ENCODE assay signal across 18 cellular contexts in the genomic region with DNA sequence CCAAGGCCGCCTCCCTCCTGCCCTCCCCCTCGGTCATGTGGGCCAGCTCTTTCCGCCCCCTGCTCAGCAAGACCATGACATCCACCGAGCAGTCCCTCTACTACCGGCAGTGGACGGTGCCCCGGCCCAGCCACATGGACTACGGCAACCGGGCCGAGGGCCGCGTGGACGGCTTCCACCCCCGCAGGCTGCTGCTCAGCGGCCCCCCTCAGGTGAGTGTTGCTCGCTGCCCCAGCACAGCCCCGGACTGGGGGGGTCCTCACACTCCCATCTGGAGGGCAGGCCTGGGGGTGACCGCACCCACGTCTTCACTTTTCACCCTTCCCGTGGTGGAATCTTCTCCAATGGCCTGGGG. TPM values are rescaled to one million over a fixed set of nuclear protein-coding genes. Genes with fewer than 3 reads are reported as not detected.
A peak's percentile ranks its signal among the peaks of the same experiment; 100 is the strongest.
DNase-seq lines count a peak whose midpoint lies in the region; ATAC-seq and TF ChIP-seq lines count a peak whose summit lies in the region.
"Had no signal": no experiment of that assay in that cellular context is flagged by ENCODE, and none has a peak within 500 bp of the region (broad histone marks: within the 10 kb centered on the region; RNA-seq: fewer than 3 reads in every experiment).

No MANE protein-coding gene starts in this region.

- H3K4me3 Mint-ChIP-seq in WTC11 (no peak overlapping the region), neural crest cell (no peak overlapping the region)
- H3K4me3 Mint-ChIP-seq in activated naive CD8-positive, alpha-beta T cell treated with anti-CD3 and anti-CD28 coated beads, Interleukin-2, amount 50 U/mL, for 24 hours, result no peak overlapping the region
- H3K4me3 Mint-ChIP-seq: B cell; CD4-positive, alpha-beta T cell; HFFc6 had no signal

- H3K36me3 Mint-ChIP-seq in WTC11, result peaks cover 49% of the 10 kb centered on the region
- peaks cover 31% of the 10 kb centered on the region for H3K36me3 Mint-ChIP-seq in neural crest cell (ENCODE audit: low read depth)
- no peaks in the 10 kb centered on the region for H3K36me3 Mint-ChIP-seq in activated naive CD8-positive, alpha-beta T cell treated with anti-CD3 and anti-CD28 coated beads, Interleukin-2, amount 50 U/mL, for 24 hours (ENCODE audit: low read depth)

- no peaks in the 10 kb centered on the region for H3K4me1 Mint-ChIP-seq in WTC11
- no peaks in the 10 kb centered on the region for H3K4me1 Mint-ChIP-seq in neural crest cell
- H3K4me1 Mint-ChIP-seq in activated naive CD8-positive, alpha-beta T cell treated with anti-CD3 and anti-CD28 coated beads, Interleukin-2, amount 50 U/mL, for 24 hours, result no peaks in the 10 kb centered on the region
- H3K4me1 Mint-ChIP-seq: B cell had no signal

- H3K27me3 Mint-ChIP-seq in WTC11 (ENCODE audit: low read depth) (no peaks in the 10 kb centered on the region), neural crest cell (ENCODE audit: low read depth) (no peaks in the 10 kb centered on the region)
- no peaks in the 10 kb centered on the region for H3K27me3 Mint-ChIP-seq in activated naive CD8-positive, alpha-beta T cell treated with anti-CD3 and anti-CD28 coated beads, Interleukin-2, amount 50 U/mL, for 24 hours
- H3K27me3 Mint-ChIP-seq: CD4-positive, alpha-beta T cell had no signal

- CTCF ChIA-PET in WTC11 (lab: Charles Lee), result no interaction called here

- TF ChIP-seq CTCF in WTC11 (IDR thresholded peaks at IDR 0.05) (no peak), neural crest cell (conservative IDR thresholded peaks at IDR 0.05) (no peak)

- POLR2A ChIA-PET in WTC11 (lab: Charles Lee), result no interaction called here

- ATAC-seq in WTC11 (no peak), esophagus mucosa (peak; percentile 22)
- ATAC-seq in stimulated activated naive CD8-positive, alpha-beta T cell treated with anti-CD3 and anti-CD28 coated beads, Interleukin-15, Interleukin-2, amounts not matched to agents 100 U/mL and 50 U/mL, for 24 hours, result peak; percentile 5
- no peak for ATAC-seq in activated naive CD8-positive, alpha-beta T cell treated with anti-CD3 and anti-CD28 coated beads, Interleukin-2, amount 50 U/mL, for 24 hours

- H3K27ac Mint-ChIP-seq in WTC11 (0 out of 2 replicates have a peak overlapping the region, but pooled peaks have one; percentile 32), neural crest cell (ENCODE audit: unreplicated experiment) (peak overlapping the region; percentile 62)
- H3K27ac Mint-ChIP-seq in activated naive CD8-positive, alpha-beta T cell treated with anti-CD3 and anti-CD28 coated beads, Interleukin-2, amount 50 U/mL, for 24 hours, result no peak overlapping the region
- H3K27ac Mint-ChIP-seq: B cell; CD4-positive, alpha-beta T cell; HFFc6 had no signal

- DNase-seq in WTC11 (ENCODE audit: low spot score) (no peak), neural crest cell (ENCODE audit: low read depth, low spot score) (no peak), SKM-1 treated with dmso at 0.1 percent for 144 hours (lab: John Stamatoyannopoulos, UW; ENCODE audit: unreplicated experiment) (no peak), HT-29 (ENCODE audit: low spot score) (no peak), NCI-H1048 (lab: John Stamatoyannopoulos, UW) (no peak)
- no peak for DNase-seq in stimulated activated naive CD8-positive, alpha-beta T cell treated with anti-CD3 and anti-CD28 coated beads, Interleukin-15, Interleukin-2, amounts not matched to agents 100 U/mL and 50 U/mL, for 24 hours
- no peak for DNase-seq in activated naive CD8-positive, alpha-beta T cell treated with anti-CD3 and anti-CD28 coated beads, Interleukin-2, amount 50 U/mL, for 24 hours
- DNase-seq: ACHN; C1 segment of cervical spinal cord; Calu3; CD4-positive, alpha-beta T cell; DMS79 treated with DMSO at 0.1 percent for 48 hours; EL; HFFc6 had no signal

- no peaks in the 10 kb centered on the region for H3K9me3 Mint-ChIP-seq in WTC11
- no peaks in the 10 kb centered on the region for H3K9me3 Mint-ChIP-seq in neural crest cell
- no peaks in the 10 kb centered on the region for H3K9me3 Mint-ChIP-seq in activated naive CD8-positive, alpha-beta T cell treated with anti-CD3 and anti-CD28 coated beads, Interleukin-2, amount 50 U/mL, for 24 hours
- H3K9me3 Mint-ChIP-seq: CD4-positive, alpha-beta T cell; HFFc6 had no signal

TF ChIP-seq in WTC11, 78 proteins besides CTCF, POLR2A, EP300 and RAD21 (continues in another document):
- TF ChIP-seq ZNF396 (CRISPR knock-in tag; IDR thresholded peaks at IDR 0.05; ENCODE audit: borderline replicate concordance) (no peak), NFYB (CRISPR knock-in tag; conservative IDR thresholded peaks at IDR 0.05; ENCODE audit: low read depth) (no peak), ZNF281 (CRISPR knock-in tag; IDR thresholded peaks at IDR 0.05) (no peak), SMAD3 (CRISPR knock-in tag; IDR thresholded peaks at IDR 0.05; ENCODE audit: borderline replicate concordance) (no peak), TP53 (CRISPR knock-in tag; IDR thresholded peaks at IDR 0.05) (no peak), GRHL2 (CRISPR knock-in tag; IDR thresholded peaks at IDR 0.05; ENCODE audit: insufficient replicate concordance, severe bottlenecking) (no peak)
- TF ChIP-seq, protein P1, sequence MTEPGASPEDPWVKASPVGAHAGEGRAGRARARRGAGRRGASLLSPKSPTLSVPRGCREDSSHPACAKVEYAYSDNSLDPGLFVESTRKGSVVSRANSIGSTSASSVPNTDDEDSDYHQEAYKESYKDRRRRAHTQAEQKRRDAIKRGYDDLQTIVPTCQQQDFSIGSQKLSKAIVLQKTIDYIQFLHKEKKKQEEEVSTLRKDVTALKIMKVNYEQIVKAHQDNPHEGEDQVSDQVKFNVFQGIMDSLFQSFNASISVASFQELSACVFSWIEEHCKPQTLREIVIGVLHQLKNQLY (CRISPR knock-in tag; IDR thresholded peaks at IDR 0.05), result no peak
- TF ChIP-seq, protein P2, sequence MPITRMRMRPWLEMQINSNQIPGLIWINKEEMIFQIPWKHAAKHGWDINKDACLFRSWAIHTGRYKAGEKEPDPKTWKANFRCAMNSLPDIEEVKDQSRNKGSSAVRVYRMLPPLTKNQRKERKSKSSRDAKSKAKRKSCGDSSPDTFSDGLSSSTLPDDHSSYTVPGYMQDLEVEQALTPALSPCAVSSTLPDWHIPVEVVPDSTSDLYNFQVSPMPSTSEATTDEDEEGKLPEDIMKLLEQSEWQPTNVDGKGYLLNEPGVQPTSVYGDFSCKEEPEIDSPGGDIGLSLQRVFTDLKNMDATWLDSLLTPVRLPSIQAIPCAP (CRISPR knock-in tag; IDR thresholded peaks at IDR 0.05), result no peak
- TF ChIP-seq, protein P3, sequence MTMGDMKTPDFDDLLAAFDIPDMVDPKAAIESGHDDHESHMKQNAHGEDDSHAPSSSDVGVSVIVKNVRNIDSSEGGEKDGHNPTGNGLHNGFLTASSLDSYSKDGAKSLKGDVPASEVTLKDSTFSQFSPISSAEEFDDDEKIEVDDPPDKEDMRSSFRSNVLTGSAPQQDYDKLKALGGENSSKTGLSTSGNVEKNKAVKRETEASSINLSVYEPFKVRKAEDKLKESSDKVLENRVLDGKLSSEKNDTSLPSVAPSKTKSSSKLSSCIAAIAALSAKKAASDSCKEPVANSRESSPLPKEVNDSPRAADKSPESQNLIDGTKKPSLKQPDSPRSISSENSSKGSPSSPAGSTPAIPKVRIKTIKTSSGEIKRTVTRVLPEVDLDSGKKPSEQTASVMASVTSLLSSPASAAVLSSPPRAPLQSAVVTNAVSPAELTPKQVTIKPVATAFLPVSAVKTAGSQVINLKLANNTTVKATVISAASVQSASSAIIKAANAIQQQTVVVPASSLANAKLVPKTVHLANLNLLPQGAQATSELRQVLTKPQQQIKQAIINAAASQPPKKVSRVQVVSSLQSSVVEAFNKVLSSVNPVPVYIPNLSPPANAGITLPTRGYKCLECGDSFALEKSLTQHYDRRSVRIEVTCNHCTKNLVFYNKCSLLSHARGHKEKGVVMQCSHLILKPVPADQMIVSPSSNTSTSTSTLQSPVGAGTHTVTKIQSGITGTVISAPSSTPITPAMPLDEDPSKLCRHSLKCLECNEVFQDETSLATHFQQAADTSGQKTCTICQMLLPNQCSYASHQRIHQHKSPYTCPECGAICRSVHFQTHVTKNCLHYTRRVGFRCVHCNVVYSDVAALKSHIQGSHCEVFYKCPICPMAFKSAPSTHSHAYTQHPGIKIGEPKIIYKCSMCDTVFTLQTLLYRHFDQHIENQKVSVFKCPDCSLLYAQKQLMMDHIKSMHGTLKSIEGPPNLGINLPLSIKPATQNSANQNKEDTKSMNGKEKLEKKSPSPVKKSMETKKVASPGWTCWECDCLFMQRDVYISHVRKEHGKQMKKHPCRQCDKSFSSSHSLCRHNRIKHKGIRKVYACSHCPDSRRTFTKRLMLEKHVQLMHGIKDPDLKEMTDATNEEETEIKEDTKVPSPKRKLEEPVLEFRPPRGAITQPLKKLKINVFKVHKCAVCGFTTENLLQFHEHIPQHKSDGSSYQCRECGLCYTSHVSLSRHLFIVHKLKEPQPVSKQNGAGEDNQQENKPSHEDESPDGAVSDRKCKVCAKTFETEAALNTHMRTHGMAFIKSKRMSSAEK (CRISPR knock-in tag; IDR thresholded peaks at IDR 0.05; ENCODE audit: borderline replicate concordance), result no peak

RNA-seq across cellular contexts. Expression of gene NTSR2, which starts 51.3 kb away (rescaled TPM):
- total RNA-seq in WTC11 (2021) (0.16 TPM in 1 of 3 replicates, not detected in the others), esophagus mucosa (not detected), neural crest cell (not detected in 2 replicates)
- total RNA-seq in HT-29 (2014; rRNA removed; shearing (Covaris generic)), result not detected in 2 replicates
- total RNA-seq: A172; B cell; Calu3; CD4-positive, alpha-beta T cell; H1; HFFc6 had no signal

Comparison
In these comparisons a context has a peak if more than half of its experiments do, and no peak if none do; other contexts are left out.
1. ATAC-seq: peak in esophagus mucosa (single experiment) and stimulated activated naive CD8-positive, alpha-beta T cell treated with anti-CD3 and anti-CD28 coated beads, Interleukin-15, Interleukin-2, amounts not matched to agents 100 U/mL and 50 U/mL, for 24 hours (single experiment); none in WTC11 (single experiment) and activated naive CD8-positive, alpha-beta T cell treated with anti-CD3 and anti-CD28 coated beads, Interleukin-2, amount 50 U/mL, for 24 hours (single experiment).